ENCODE assay signal across 8 cellular contexts in genomic region chr11:113876074-113876797, GRCh38. TPM values are rescaled to one million over a fixed set of nuclear protein-coding genes. Genes with fewer than 3 reads are reported as not detected.
A peak's percentile ranks its signal among the peaks of the same experiment; 100 is the strongest.
DNase-seq lines count a peak whose midpoint lies in the region; ATAC-seq and TF ChIP-seq lines count a peak whose summit lies in the region.

No MANE protein-coding gene starts in this region.

- H3K36me3 ChIP-seq in mesodermal cell (ENCODE audit: control insufficient read depth, insufficient read depth, low read length): no peaks in the 10 kb centered on the region

- DNase-seq in stimulated activated naive CD8-positive, alpha-beta T cell treated with anti-CD3 and anti-CD28 coated beads, Interleukin-15, Interleukin-2, amounts not matched to agents 100 U/mL and 50 U/mL, for 24 hours: no peak
- DNase-seq in NCI-H1436 treated with DMSO at 0.1 percent for 48 hours (lab: John Stamatoyannopoulos, UW) (no peak), putamen (ENCODE audit: low spot score) (no peak)

- no peak for TF ChIP-seq CTCF in brain (conservative IDR thresholded peaks at IDR 0.05)

- peaks cover 9% of the 10 kb centered on the region for H3K4me1 ChIP-seq in mesodermal cell (ENCODE audit: control insufficient read depth, insufficient read depth, low read length, poor library complexity, severe bottlenecking)

- peaks cover 39% of the 10 kb centered on the region for H3K4me1 Mint-ChIP-seq in stimulated activated naive CD8-positive, alpha-beta T cell treated with anti-CD3 and anti-CD28 coated beads, Interleukin-15, Interleukin-2, amounts not matched to agents 100 ng/mL and 50 ng/mL, for 24 hours (ENCODE audit: low read depth)
- peaks cover 53% of the 10 kb centered on the region for H3K4me1 Mint-ChIP-seq in brain

- H3K27ac ChIP-seq in mesodermal cell (ENCODE audit: low read depth, low read length, severe bottlenecking): peak overlapping the region; percentile 94

- no peaks in the 10 kb centered on the region for H3K9me3 Mint-ChIP-seq in stimulated activated naive CD8-positive, alpha-beta T cell treated with anti-CD3 and anti-CD28 coated beads, Interleukin-15, Interleukin-2, amounts not matched to agents 100 ng/mL and 50 ng/mL, for 24 hours
- peaks cover 3 to 17% (median 9%) of the 10 kb centered on the region in 5 experiments for H3K9me3 Mint-ChIP-seq in brain

- WGBS in mesodermal cell (ENCODE audit: insufficient coverage in 2 of 2), 2 experiments: 87 to 92% methylated on average over 22 to 24 of the region's 24 CpGs

- no peaks in the 10 kb centered on the region for H3K9me3 ChIP-seq in mesodermal cell (ENCODE audit: control insufficient read depth, low read length)

- no peak for ATAC-seq in stimulated activated naive CD8-positive, alpha-beta T cell treated with anti-CD3 and anti-CD28 coated beads, Interleukin-15, Interleukin-2, amounts not matched to agents 100 U/mL and 50 U/mL, for 24 hours
- ATAC-seq in HG02884 (IDR thresholded peaks at IDR 0.05; ENCODE audit: unreplicated experiment): no peak
- no peak for ATAC-seq in GM19452 (IDR thresholded peaks at IDR 0.05; ENCODE audit: unreplicated experiment)

- H3K4me3 ChIP-seq in mesodermal cell (ENCODE audit: extremely low read depth, insufficient read depth, low read length, poor library complexity, severe bottlenecking): peak overlapping the region; percentile 41

- H3K36me3 Mint-ChIP-seq in stimulated activated naive CD8-positive, alpha-beta T cell treated with anti-CD3 and anti-CD28 coated beads, Interleukin-15, Interleukin-2, amounts not matched to agents 100 ng/mL and 50 ng/mL, for 24 hours (ENCODE audit: low read depth): peaks cover 4% of the 10 kb centered on the region
- peaks cover 5% of the 10 kb centered on the region for H3K36me3 Mint-ChIP-seq in brain

- H3K4me3 Mint-ChIP-seq in stimulated activated naive CD8-positive, alpha-beta T cell treated with anti-CD3 and anti-CD28 coated beads, Interleukin-15, Interleukin-2, amounts not matched to agents 100 ng/mL and 50 ng/mL, for 24 hours: peak overlapping the region; percentile 88
- H3K4me3 Mint-ChIP-seq in brain: peak overlapping the region; percentile 88 to 98 (median 97)

- peak overlapping the region; percentile 94 for H3K27ac Mint-ChIP-seq in stimulated activated naive CD8-positive, alpha-beta T cell treated with anti-CD3 and anti-CD28 coated beads, Interleukin-15, Interleukin-2, amounts not matched to agents 100 ng/mL and 50 ng/mL, for 24 hours
- peak overlapping the region; percentile 96 to 99 (median 99) for H3K27ac Mint-ChIP-seq in brain

- no peaks in the 10 kb centered on the region for H3K27me3 Mint-ChIP-seq in stimulated activated naive CD8-positive, alpha-beta T cell treated with anti-CD3 and anti-CD28 coated beads, Interleukin-15, Interleukin-2, amounts not matched to agents 100 ng/mL and 50 ng/mL, for 24 hours
- H3K27me3 Mint-ChIP-seq in brain: peaks cover 10% of the 10 kb centered on the region

RNA-seq across cellular contexts. Expression of gene USP28, which starts 0.9 kb away (rescaled TPM):
- 13.3 TPM for polyA plus RNA-seq in brain (ENCODE audit: insufficient read depth, low read depth, low replicate concordance)
- polyA plus RNA-seq in mesodermal cell (2013, experiment 1 of 2): 43.5 TPM
- polyA plus RNA-seq in mesodermal cell (2013, experiment 2 of 2): 37.3 TPM

RNA-seq across cellular contexts. Expression of gene HTR3B, which starts 28.4 kb away (rescaled TPM):
- 0.20 TPM for polyA plus RNA-seq in brain (ENCODE audit: insufficient read depth, low read depth, low replicate concordance)
- not detected for polyA plus RNA-seq in mesodermal cell (2013, experiment 1 of 2)
- not detected for polyA plus RNA-seq in mesodermal cell (2013, experiment 2 of 2)
